ENCODE assay signal across 10 cellular contexts in genomic region chr7:6536899-6537298, GRCh38. TPM values are rescaled to one million over a fixed set of nuclear protein-coding genes. Genes with fewer than 3 reads are reported as not detected.
A peak's percentile ranks its signal among the peaks of the same experiment; 100 is the strongest.
DNase-seq lines count a peak whose midpoint lies in the region; ATAC-seq lines count a peak whose summit lies in the region.
"Had no signal": no experiment of that assay in that cellular context is flagged by ENCODE, and none has a peak within 500 bp of the region (broad histone marks: within the 10 kb centered on the region; RNA-seq: fewer than 3 reads in every experiment).

No MANE protein-coding gene starts in this region.

- H2BK5ac ChIP-seq in mesenchymal stem cell (ENCODE audit: low read depth, low read length, poor library complexity, severe bottlenecking), result no peak overlapping the region

- H2BK12ac ChIP-seq in mesenchymal stem cell (ENCODE audit: low read length in 2 of 2), result no peak overlapping the region

- H2AFZ ChIP-seq in mesenchymal stem cell (ENCODE audit: low read depth, low read length), result no peak overlapping the region

- H3K18ac ChIP-seq in mesenchymal stem cell (ENCODE audit: low read depth in 1 of 2, low read length in 2 of 2), result no peak overlapping the region

- H3K4ac ChIP-seq in mesenchymal stem cell (ENCODE audit: low read depth in 1 of 2, low read length in 2 of 2), result no peak overlapping the region

- H3K4me2 ChIP-seq in BLaER1 (peak overlapping the region; percentile 98), mesenchymal stem cell (ENCODE audit: low read length, poor library complexity, severe bottlenecking) (peak overlapping the region; percentile 75)

- no peak overlapping the region for H2BK15ac ChIP-seq in mesenchymal stem cell (ENCODE audit: low read depth, poor library complexity, severe bottlenecking)

- no peak overlapping the region for H3K23ac ChIP-seq in mesenchymal stem cell (ENCODE audit: low read length in 2 of 2)

- H3K36me3 ChIP-seq in BLaER1 (no peaks in the 10 kb centered on the region), mesenchymal stem cell (ENCODE audit: control insufficient read depth in 1 of 2, insufficient read depth in 2 of 2, low read depth in 1 of 2, low read length in 2 of 2) (no peaks in the 10 kb centered on the region)

- no peak overlapping the region for H4K8ac ChIP-seq in mesenchymal stem cell (ENCODE audit: low read length)

- ATAC-seq in HG03565 (IDR thresholded peaks at IDR 0.05; ENCODE audit: unreplicated experiment), result no peak

- peak overlapping the region; percentile 70; the same call in 1 of the 2 replicates for H3K9ac ChIP-seq in BLaER1
- no peak overlapping the region for H3K9ac ChIP-seq in mesenchymal stem cell (ENCODE audit: low read length)

- H3K4me1 ChIP-seq in BLaER1, result peaks cover 96% of the 10 kb centered on the region
- H3K4me1 ChIP-seq in mesenchymal stem cell (ENCODE audit: control insufficient read depth, insufficient read depth, low read depth, low read length), result peaks cover 8% of the 10 kb centered on the region

- no peak overlapping the region for H4K91ac ChIP-seq in mesenchymal stem cell (ENCODE audit: low read length)

- H3K79me1 ChIP-seq in mesenchymal stem cell (replicated peaks; ENCODE audit: low read length, poor library complexity, severe bottlenecking), result no peaks in the 10 kb centered on the region

- H3K4me3 ChIP-seq in BLaER1, result peak overlapping the region; percentile 94
- no peak overlapping the region for H3K4me3 ChIP-seq in mesenchymal stem cell (ENCODE audit: insufficient read depth in 1 of 2, low read depth in 1 of 2, low read length in 2 of 2)

- H3K27ac ChIP-seq in BLaER1 (peak overlapping the region; percentile 75), mesenchymal stem cell (ENCODE audit: low read length, poor library complexity, severe bottlenecking) (no peak overlapping the region)

- peak; percentile 55 for DNase-seq in NCI-H1092 (lab: John Stamatoyannopoulos, UW)
- DNase-seq in amniotic epithelial cell (ENCODE audit: low read depth), result peak; percentile 3
- DNase-seq in mesenchymal stem cell, result no peak
- DNase-seq in SW 1271 (lab: John Stamatoyannopoulos, UW), result no peak
- no peak for DNase-seq in COLO829 (ENCODE audit: low spot score)
- DNase-seq in dedifferentiated amniotic fluid mesenchymal stem cell (ENCODE audit: extremely low spot score), result no peak
- DNase-seq: effector memory CD4-positive, alpha-beta T cell had no signal

- H2BK120ac ChIP-seq in mesenchymal stem cell (ENCODE audit: low read depth, low read length), result no peak overlapping the region

- no peaks in the 10 kb centered on the region for H3K9me3 ChIP-seq in BLaER1
- H3K9me3 ChIP-seq in mesenchymal stem cell (ENCODE audit: control insufficient read depth, low read length), result no peaks in the 10 kb centered on the region

- H4K20me1 ChIP-seq in BLaER1, result 0 out of 2 replicates have a peak, but pooled peaks cover 5% of the 10 kb centered on the region

- H2AK5ac ChIP-seq in mesenchymal stem cell (ENCODE audit: low read length, severe bottlenecking), result no peak overlapping the region

- no peak overlapping the region for H3K14ac ChIP-seq in mesenchymal stem cell (ENCODE audit: low read length in 2 of 2)

- WGBS in mesenchymal stem cell, result 26% methylated on average over 10 of the region's 14 CpGs

- H3K27me3 ChIP-seq in BLaER1, result no peaks in the 10 kb centered on the region
- peaks cover 64 to 68% of the 10 kb centered on the region in 2 experiments for H3K27me3 ChIP-seq in mesenchymal stem cell (ENCODE audit: control insufficient read depth in 1 of 2, insufficient read depth in 1 of 2, low read length in 2 of 2)

RNA-seq across cellular contexts. Expression of gene GRID2IP, which starts 14.4 kb away (rescaled TPM):
- polyA plus RNA-seq in mesenchymal stem cell (2013, experiment 1 of 2), result not detected
- polyA plus RNA-seq in mesenchymal stem cell (2013, experiment 2 of 2), result 0.01 TPM
- polyA plus RNA-seq: liver had no signal

RNA-seq across cellular contexts. Expression of gene ZDHHC4, which starts 40.4 kb away (rescaled TPM):
- polyA plus RNA-seq in mesenchymal stem cell (2013, experiment 1 of 2), result 48.8 TPM
- polyA plus RNA-seq in mesenchymal stem cell (2013, experiment 2 of 2), result 54.1 TPM

RNA-seq across cellular contexts. Expression of gene INTS15, which starts 52.9 kb away (rescaled TPM):
- 15.4 TPM for polyA plus RNA-seq in mesenchymal stem cell (2013, experiment 1 of 2)
- polyA plus RNA-seq in mesenchymal stem cell (2013, experiment 2 of 2), result 15.4 TPM

RNA-seq across cellular contexts. Expression of gene KDELR2, which starts 52.9 kb away (rescaled TPM):
- polyA plus RNA-seq in mesenchymal stem cell (2013, experiment 1 of 2), result 287 TPM
- 303 TPM for polyA plus RNA-seq in mesenchymal stem cell (2013, experiment 2 of 2)

Comparison
In these comparisons a context has a peak if more than half of its experiments do, and no peak if none do; other contexts are left out.
1. DNase-seq: peak in NCI-H1092 (single experiment) and amniotic epithelial cell (single experiment); none in mesenchymal stem cell (single experiment), SW 1271 (0 of 2), COLO829 (single experiment) and dedifferentiated amniotic fluid mesenchymal stem cell (single experiment).